1 cellular context compared by ENCODE assay signal in genomic region chr17:64262422-64263260, GRCh38.
TF ChIP-seq lines count a peak whose summit lies in the region.

Gene TEX2 (minus strand): TSS chr17:64263260. CDS start chr17:64214217, 49,043 bp downstream.

TF ChIP-seq in GM12878, 131 proteins besides CTCF, POLR2A, EP300 and RAD21 (continued from another document):
- TF ChIP-seq NKRF (conservative IDR thresholded peaks at IDR 0.05) (peak; percentile 64; the same call in 1 of the 2 replicates), MLLT1 (IDR thresholded peaks at IDR 0.05) (no peak), GATAD2B (conservative IDR thresholded peaks at IDR 0.05; ENCODE audit: low read depth) (peak; percentile 10; the same call in 1 of the 2 replicates), RB1 (IDR thresholded peaks at IDR 0.05; ENCODE audit: borderline replicate concordance) (0 out of 2 replicates have a peak, but pooled peaks have one; percentile 13), DPF2 (IDR thresholded peaks at IDR 0.05) (peak; percentile 43), BHLHE40 (IDR thresholded peaks at IDR 0.05; ENCODE audit: borderline replicate concordance in 1 of 2, low read depth in 2 of 2, low read length in 1 of 2) (0 out of 4 replicates have a peak, but pooled peaks of 1 of the 2 experiments have one; percentile 8), IKZF1 (conservative IDR thresholded peaks at IDR 0.05) (0 out of 2 replicates have a peak, but pooled peaks have one; percentile 21), SIN3A (IDR thresholded peaks at IDR 0.05; ENCODE audit: low read depth, low read length) (peak; percentile 74; the same call in 1 of the 2 replicates), CHD2 (IDR thresholded peaks at IDR 0.05; ENCODE audit: borderline replicate concordance, low read depth, low read length) (no peak), MXI1 (IDR thresholded peaks at IDR 0.05; ENCODE audit: low read depth, low read length) (peak; percentile 44), PRDM15 (CRISPR knock-in tag; IDR thresholded peaks at IDR 0.05) (no peak)
